ENCODE assay signal across 15 cellular contexts in the genomic region with DNA sequence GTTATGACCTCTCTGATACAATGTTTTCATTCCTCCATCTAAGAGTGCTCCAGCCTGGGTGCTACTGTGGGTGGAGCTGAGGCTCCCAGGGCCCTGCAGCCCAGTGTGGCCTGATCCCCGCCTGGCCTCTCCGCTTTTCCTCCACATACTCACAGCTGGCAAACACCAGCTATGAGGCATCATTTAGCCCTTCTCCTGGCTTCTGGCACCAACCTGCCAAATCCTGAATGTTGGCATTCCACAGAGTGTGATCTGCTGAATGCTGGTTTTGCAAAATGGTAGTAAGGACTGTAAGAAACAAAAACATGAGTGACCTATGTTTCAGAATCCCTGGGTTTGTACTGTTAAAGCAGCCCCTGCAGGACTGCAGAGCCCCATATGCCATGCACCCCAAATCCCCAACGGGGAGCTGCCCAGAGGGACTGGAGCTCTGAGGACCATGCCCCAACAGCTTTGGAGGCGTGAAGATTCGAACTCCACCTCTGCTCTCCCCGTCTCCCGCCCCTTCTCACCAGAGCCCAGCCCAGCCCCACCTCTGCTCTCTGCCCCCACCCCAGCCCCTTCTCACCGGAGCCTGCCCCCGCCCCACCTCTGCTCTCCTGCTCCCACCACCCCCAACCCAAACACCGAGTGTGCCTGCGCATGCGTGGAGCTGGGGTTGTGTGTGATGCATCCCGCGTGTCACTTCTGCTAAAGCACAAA. TPM values are rescaled to one million over a fixed set of nuclear protein-coding genes. Genes with fewer than 3 reads are reported as not detected.
DNase-seq lines count a peak whose midpoint lies in the region; ATAC-seq, FAIRE-seq and TF ChIP-seq lines count a peak whose summit lies in the region.
"Had no signal": no experiment of that assay in that cellular context is flagged by ENCODE, and none has a peak within 500 bp of the region (broad histone marks: within the 10 kb centered on the region; RNA-seq: fewer than 3 reads in every experiment).

No MANE protein-coding gene starts in this region.

- H3K9me3 ChIP-seq in BLaER1 (no peaks in the 10 kb centered on the region), MG63 (no peaks in the 10 kb centered on the region), osteoblast (ENCODE audit: low read depth, low read length) (no peaks in the 10 kb centered on the region)
- H3K9me3 ChIP-seq: HAP-1 had no signal

- peak; percentile 77 for DNase-seq in MG63
- DNase-seq in epithelial cell of prostate (ENCODE audit: low read depth, low spot score), result peak; percentile 60
- peak; percentile 91 for DNase-seq in osteoblast (ENCODE audit: insufficient read length, low spot score, missing footprints)
- no peak for DNase-seq in activated T-cell treated with anti-CD3 and anti-CD28 coated beads, Interleukin-2, amount 50 U/mL, for 48 hours
- DNase-seq in GM12892 (ENCODE audit: insufficient read length), result no peak
- no peak for DNase-seq in HCEC 1CT
- DNase-seq: amniotic stem cell; effector memory CD4-positive, alpha-beta T cell; NCI-H446 treated with DMSO at 0.1 percent for 48 hours had no signal

- H3K79me2 ChIP-seq in osteoblast (ENCODE audit: insufficient read depth, low read length), result peaks cover 86% of the 10 kb centered on the region

- H3K27ac ChIP-seq in BLaER1, result no peak overlapping the region
- H3K27ac ChIP-seq in epithelial cell of prostate, result peak overlapping the region; percentile 23
- H3K27ac ChIP-seq in osteoblast (ENCODE audit: low read depth, low read length), result no peak overlapping the region
- H3K27ac ChIP-seq: hepatocyte, parathyroid adenoma had no signal

- no peak for TF ChIP-seq CTCF in osteoblast (IDR thresholded peaks at IDR 0.05; ENCODE audit: extremely low read depth, low read depth, low read length)

- H3K4me1 ChIP-seq in BLaER1 (peaks cover 70% of the 10 kb centered on the region), osteoblast (ENCODE audit: insufficient read depth, low read length) (peaks cover 11% of the 10 kb centered on the region)

- H2AFZ ChIP-seq in osteoblast (ENCODE audit: low read length), result no peak overlapping the region
- H2AFZ ChIP-seq: hepatocyte, parathyroid adenoma had no signal

- peak overlapping the region; percentile 96 for H3K4me2 ChIP-seq in BLaER1
- H3K4me2 ChIP-seq in osteoblast (ENCODE audit: insufficient read depth, low read length), result no peak overlapping the region
- H3K4me2 ChIP-seq: hepatocyte had no signal

- H3K36me3 ChIP-seq in BLaER1, result peaks cover 65% of the 10 kb centered on the region
- H3K36me3 ChIP-seq in MG63, result peaks cover 23% of the 10 kb centered on the region
- peaks cover 19% of the 10 kb centered on the region for H3K36me3 ChIP-seq in osteoblast (ENCODE audit: insufficient read depth, low read length)

- H4K20me1 ChIP-seq in BLaER1 (peaks cover 89% of the 10 kb centered on the region), osteoblast (ENCODE audit: insufficient read depth, low read length) (peaks cover 61% of the 10 kb centered on the region)

- ATAC-seq in HG02840 (IDR thresholded peaks at IDR 0.05; ENCODE audit: low FRiP score, unreplicated experiment), result no peak
- ATAC-seq: stimulated activated effector memory CD8-positive, alpha-beta T cell treated with anti-CD3 and anti-CD28 coated beads, Interleukin-12 subunit alpha, Interleukin-12 subunit beta, amount 100 ng/mL, for 72 hours had no signal

- H3K9ac ChIP-seq in BLaER1, result no peak overlapping the region
- H3K9ac ChIP-seq: parathyroid adenoma had no signal

- no peak for TF ChIP-seq POLR2A in GM12892 (IDR thresholded peaks at IDR 0.05; ENCODE audit: low read depth, low read length)

- H3K27me3 ChIP-seq in BLaER1 (no peaks in the 10 kb centered on the region), MG63 (no peaks in the 10 kb centered on the region), osteoblast (ENCODE audit: insufficient read depth, low read length) (no peaks in the 10 kb centered on the region)
- H3K27me3 ChIP-seq: hepatocyte had no signal

- no peak overlapping the region for H3K4me3 ChIP-seq in BLaER1
- H3K4me3 ChIP-seq in MG63, result no peak overlapping the region
- H3K4me3 ChIP-seq in osteoblast (ENCODE audit: insufficient read depth, low read length), result no peak overlapping the region
- H3K4me3 ChIP-seq: HAP-1, hepatocyte had no signal

- FAIRE-seq in GM12892 (lab: Jason Lieb, UNC), result no peak

RNA-seq across cellular contexts. Expression of gene SLC66A2, which starts 4.2 kb away (rescaled TPM):
- total RNA-seq in MG63 (2014; rRNA removed; shearing (Covaris generic); ENCODE audit: low replicate concordance), result 24.3 and 53.1 TPM in 2 replicates
- 31.8 and 35.8 TPM in 2 replicates for total RNA-seq in osteoblast
- 20.1 TPM for polyA plus RNA-seq in GM12892 (2012; ENCODE audit: missing spikeins)

RNA-seq across cellular contexts. Expression of gene HSBP1L1, which starts 17.2 kb away (rescaled TPM):
- not detected in 2 replicates for total RNA-seq in MG63 (2014; rRNA removed; shearing (Covaris generic); ENCODE audit: low replicate concordance)
- total RNA-seq in osteoblast, result 9.4 and 11.2 TPM in 2 replicates
- polyA plus RNA-seq in GM12892 (2012; ENCODE audit: missing spikeins), result 8.9 TPM

RNA-seq across cellular contexts. Expression of gene TXNL4A, which starts 41.2 kb away (rescaled TPM):
- 69.3 and 176 TPM in 2 replicates for total RNA-seq in MG63 (2014; rRNA removed; shearing (Covaris generic); ENCODE audit: low replicate concordance)
- total RNA-seq in osteoblast, result 53.6 and 54.6 TPM in 2 replicates
- 82.7 TPM for polyA plus RNA-seq in GM12892 (2012; ENCODE audit: missing spikeins)

Comparison
In these comparisons a context has a peak if more than half of its experiments do, and no peak if none do; other contexts are left out.
1. DNase-seq: peak in MG63 (single experiment), epithelial cell of prostate (single experiment) and osteoblast (single experiment); none in activated T-cell treated with anti-CD3 and anti-CD28 coated beads, Interleukin-2, amount 50 U/mL, for 48 hours (0 of 2), GM12892 (single experiment) and HCEC 1CT (single experiment).
2. RNA of gene HSBP1L1, which starts 17.2 kb away (total RNA-seq): 9.4 to 11.2 TPM in osteoblast; not detected in MG63; every median in the first group is over 10 times any median in the second.